In the genomic region with DNA sequence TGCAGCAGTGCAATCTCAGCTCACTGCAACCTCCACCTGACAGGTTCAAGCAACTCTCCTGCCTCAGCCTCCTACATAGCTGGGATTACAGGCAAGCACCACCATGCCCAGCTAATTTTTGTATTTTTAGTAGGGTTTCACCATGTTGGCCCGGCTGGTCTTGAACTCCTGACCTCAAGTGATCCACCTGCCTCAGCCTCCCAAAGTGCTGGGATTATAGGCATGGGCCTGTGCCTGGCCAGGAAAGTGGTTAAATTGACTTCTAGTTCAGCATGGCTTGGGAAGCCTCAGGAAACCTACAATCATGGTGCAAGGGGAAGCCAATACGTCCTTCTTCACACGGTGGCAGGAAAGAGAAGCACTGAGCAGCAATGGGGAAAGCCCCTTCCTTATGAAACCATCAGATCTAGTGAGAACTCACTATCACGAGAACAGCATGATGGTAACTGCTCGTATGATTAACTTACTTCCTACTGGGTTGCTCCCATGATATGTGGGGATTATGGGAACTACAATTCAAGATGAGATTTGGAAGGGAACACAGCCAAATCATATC, we compare ENCODE assay signal across 9 cellular contexts. TPM values are rescaled to one million over a fixed set of nuclear protein-coding genes. Genes with fewer than 3 reads are reported as not detected.
DNase-seq lines count a peak whose midpoint lies in the region; ATAC-seq and TF ChIP-seq lines count a peak whose summit lies in the region.
"Not testable (repeated sequence)": the region's sequence is repeated elsewhere in the genome, so short reads cannot be mapped to it uniquely, and the experiment has no call there.
"Had no signal": no experiment of that assay in that cellular context is flagged by ENCODE, and none has a peak within 500 bp of the region (broad histone marks: within the 10 kb centered on the region; RNA-seq: fewer than 3 reads in every experiment).

No MANE protein-coding gene starts in this region.

- intact Hi-C loops in spleen (cut with DNase I; ENCODE audit: low total_unique reads): not testable (repeated sequence)

- not testable (repeated sequence) for H3K27me3 Mint-ChIP-seq in activated CD8-positive, alpha-beta memory T cell treated with anti-CD3 and anti-CD28 coated beads, Interleukin-2, amount 10 ng/mL, durations not matched to agents 7 days and 5 days; effector memory CD8-positive, alpha-beta T cell

- peaks cover 65% of the 10 kb centered on the region for H3K4me1 ChIP-seq in BLaER1
- peaks cover 8 to 69% (median 53%) of the 10 kb centered on the region in 6 donors for H3K4me1 ChIP-seq in spleen

- peak; percentile 45 for TF ChIP-seq POLR2A in Raji (IDR thresholded peaks at IDR 0.05; ENCODE audit: insufficient read depth, low read depth, low read length)
- TF ChIP-seq POLR2A in spleen (IDR thresholded peaks at IDR 0.05): not testable (repeated sequence)

- H3K36me3 ChIP-seq in BLaER1, spleen: not testable (repeated sequence)

- WGBS in spleen, 5 donors: 20 to 27% (median 23%) methylated on average over 5 of the region's 5 CpGs

- ATAC-seq in GM18868 (IDR thresholded peaks at IDR 0.05; ENCODE audit: unreplicated experiment) (peak; percentile 43), GM21717 (IDR thresholded peaks at IDR 0.05; ENCODE audit: unreplicated experiment) (peak; percentile 37), HG03439 (IDR thresholded peaks at IDR 0.05; ENCODE audit: unreplicated experiment) (peak; percentile 46)
- peak; percentile 47 for ATAC-seq in activated CD8-positive, alpha-beta memory T cell treated with anti-CD3 and anti-CD28 coated beads, Interleukin-2, amount 10 ng/mL, durations not matched to agents 7 days and 5 days
- peak; percentile 55 for ATAC-seq in effector memory CD8-positive, alpha-beta T cell (replicated peaks)

- H3K9ac ChIP-seq in BLaER1: peak overlapping the region; percentile 85; the same call in 1 of the 2 replicates

- not testable (repeated sequence) for H3K4me3 Mint-ChIP-seq in activated CD8-positive, alpha-beta memory T cell treated with anti-CD3 and anti-CD28 coated beads, Interleukin-2, amount 10 ng/mL, durations not matched to agents 7 days and 5 days; effector memory CD8-positive, alpha-beta T cell

- not testable (repeated sequence) for H3K4me3 ChIP-seq in BLaER1
- peak overlapping the region in 1 of 8 donors; percentile 77 for H3K4me3 ChIP-seq in spleen

- H3K9me3 ChIP-seq in BLaER1, spleen: not testable (repeated sequence)

- peak overlapping the region; percentile 88 for H3K4me2 ChIP-seq in BLaER1

- not testable (repeated sequence) for H3K27me3 ChIP-seq in BLaER1; spleen (replicated peaks in 1 of 7)

- not testable (repeated sequence) for H4K20me1 ChIP-seq in BLaER1

- H3K27ac Mint-ChIP-seq in activated CD8-positive, alpha-beta memory T cell treated with anti-CD3 and anti-CD28 coated beads, Interleukin-2, amount 10 ng/mL, durations not matched to agents 7 days and 5 days; effector memory CD8-positive, alpha-beta T cell: not testable (repeated sequence)

- peak; percentile 69 for DNase-seq in activated CD8-positive, alpha-beta memory T cell treated with anti-CD3 and anti-CD28 coated beads, Interleukin-2, amount 10 ng/mL, durations not matched to agents 7 days and 5 days
- DNase-seq in effector memory CD8-positive, alpha-beta T cell: peak; percentile 35 to 46 (median 44)
- not testable (repeated sequence) for DNase-seq in spleen

- H3K4me1 Mint-ChIP-seq in activated CD8-positive, alpha-beta memory T cell treated with anti-CD3 and anti-CD28 coated beads, Interleukin-2, amount 10 ng/mL, durations not matched to agents 7 days and 5 days: peaks cover 35% of the 10 kb centered on the region
- H3K4me1 Mint-ChIP-seq in effector memory CD8-positive, alpha-beta T cell (ENCODE audit: low read depth in 2 of 2): peaks cover 20 to 30% of the 10 kb centered on the region in 2 donors

- not testable (repeated sequence) for H3K9me3 Mint-ChIP-seq in activated CD8-positive, alpha-beta memory T cell treated with anti-CD3 and anti-CD28 coated beads, Interleukin-2, amount 10 ng/mL, durations not matched to agents 7 days and 5 days (ENCODE audit: low read depth); effector memory CD8-positive, alpha-beta T cell

- H3K36me3 Mint-ChIP-seq in activated CD8-positive, alpha-beta memory T cell treated with anti-CD3 and anti-CD28 coated beads, Interleukin-2, amount 10 ng/mL, durations not matched to agents 7 days and 5 days: not testable (repeated sequence)
- H3K36me3 Mint-ChIP-seq in effector memory CD8-positive, alpha-beta T cell (ENCODE audit: insufficient read depth): peaks cover 10% of the 10 kb centered on the region

- CTCF ChIA-PET in activated CD8-positive, alpha-beta memory T cell treated with anti-CD3 and anti-CD28 coated beads, Interleukin-2, amount 10 ng/mL, durations not matched to agents 7 days and 5 days (lab: Charles Lee): interaction anchor here (0.8 to 6.4 kb wide), 15 partner anchors 13 to 124 kb away, joined by 3 to 79 read pairs (median 5); a partner anchor contains a TSS

- TF ChIP-seq CTCF in spleen (IDR thresholded peaks at IDR 0.05 in 8 of 11, conservative IDR thresholded peaks at IDR 0.05 in 3 of 11): peak in 2 of 11 experiments; percentile 18 to 33

- peak overlapping the region; percentile 88 for H3K27ac ChIP-seq in BLaER1
- H3K27ac ChIP-seq in spleen: peak overlapping the region; percentile 61 to 95 (median 90)

RNA-seq across cellular contexts. Expression of a gene that starts 1.0 kb away (rescaled TPM):
- total RNA-seq in activated CD8-positive, alpha-beta memory T cell treated with anti-CD3 and anti-CD28 coated beads, Interleukin-2, amount 10 ng/mL, durations not matched to agents 7 days and 5 days: 100 to 1,000 TPM; 304 to 332 TPM
- 100 to 1,000 TPM; 150 to 286 (median 215) TPM for total RNA-seq in spleen
- polyA plus RNA-seq in spleen: 100 to 1,000 TPM; 371 to 510 (median 479) TPM

RNA-seq across cellular contexts. Expression of a gene that starts 26.4 kb away (rescaled TPM):
- total RNA-seq in activated CD8-positive, alpha-beta memory T cell treated with anti-CD3 and anti-CD28 coated beads, Interleukin-2, amount 10 ng/mL, durations not matched to agents 7 days and 5 days: 100 to 1,000 TPM; 107 to 126 TPM
- total RNA-seq in spleen: 100 to 1,000 TPM in 1 of 7 donors, 10 to 100 TPM in 6; 28.9 to 134 (median 63.5) TPM
- polyA plus RNA-seq in spleen: 10 to 100 TPM; 12.5 to 21.4 (median 13.3) TPM
- total RNA-seq: occipital lobe had no signal
